ENCODE assay signal across 21 cellular contexts in the genomic region with DNA sequence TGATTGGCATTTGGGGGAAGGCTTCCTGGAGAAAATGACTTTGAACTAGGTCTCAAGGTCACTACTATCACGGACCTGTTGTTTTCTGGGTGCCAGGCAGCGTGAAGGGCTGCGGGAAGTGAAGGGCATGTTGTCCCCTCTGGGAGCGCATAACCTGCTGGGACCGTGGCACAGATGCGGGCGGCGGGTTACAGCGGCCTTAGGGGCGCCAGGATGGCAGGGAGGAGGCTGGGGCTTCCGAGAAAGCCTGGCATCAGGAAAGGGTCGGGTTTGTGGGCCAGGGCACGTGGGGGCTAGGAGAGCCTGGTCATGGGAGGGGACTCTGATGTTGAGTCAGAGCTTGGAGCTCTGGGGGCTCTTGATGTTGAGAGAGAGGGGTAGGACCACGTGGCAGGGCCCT. TPM values are rescaled to one million over a fixed set of nuclear protein-coding genes. Genes with fewer than 3 reads are reported as not detected.
DNase-seq lines count a peak whose midpoint lies in the region; ATAC-seq, FAIRE-seq and TF ChIP-seq lines count a peak whose summit lies in the region.
"Had no signal": no experiment of that assay in that cellular context is flagged by ENCODE, and none has a peak within 500 bp of the region (broad histone marks: within the 10 kb centered on the region; RNA-seq: fewer than 3 reads in every experiment).

No MANE protein-coding gene starts in this region.

- peak overlapping the region; percentile 30 for H3K27ac Mint-ChIP-seq in activated naive CD4-positive, alpha-beta T cell treated with anti-CD3 and anti-CD28 coated beads, Interleukin-2, amount 10 ng/mL, durations not matched to agents 7 days and 5 days
- H3K27ac Mint-ChIP-seq in naive thymus-derived CD8-positive, alpha-beta T cell: peak overlapping the region in 1 of 10 donors; percentile 46

- DNase-seq in activated naive CD4-positive, alpha-beta T cell treated with anti-CD3 and anti-CD28 coated beads, Interleukin-2, amount 10 ng/mL, durations not matched to agents 7 days and 5 days: no peak
- no peak for DNase-seq in activated naive CD4-positive, alpha-beta T cell (lab: John Stamatoyannopoulos, UW)
- DNase-seq in K562 (ENCODE audit: extremely low read depth in 1 of 4, low spot score in 3 of 4) (no peak), retinal pigment epithelial cell (ENCODE audit: low read depth) (peak; percentile 87)
- no peak for DNase-seq in naive thymus-derived CD8-positive, alpha-beta T cell
- no peak for DNase-seq in activated CD8-positive, alpha-beta memory T cell treated with anti-CD3 and anti-CD28 coated beads, Interleukin-2, amount 50 U/mL, for 48 hours
- DNase-seq: AML-193; C1 segment of cervical spinal cord; CD8-positive, alpha-beta memory T cell; GF-D8; NCI-H1092 treated with DMSO at 0.1 percent for 48 hours; NCI-H146; NCI-H2029 treated with DMSO at 0.1 percent for 48 hours; NCI-H226; NCI-H510A treated with DMSO at 0.1 percent for 48 hours; NCI-H748 treated with DMSO at 0.1 percent for 48 hours; PC-9; RPMI8226; SHP77 treated with DMSO at 0.1 percent for 48 hours had no signal

- intact Hi-C loops in K562 (cut with micrococcal nuclease): no loop called here

- CTCF ChIA-PET in activated naive CD4-positive, alpha-beta T cell treated with anti-CD3 and anti-CD28 coated beads, Interleukin-2, amount 10 ng/mL, durations not matched to agents 7 days and 5 days (lab: Charles Lee): no interaction called here
- CTCF ChIA-PET in K562 (lab: Yijun Ruan, JAX; ENCODE audit: low intra/inter-chr PET ratio): no interaction called here

- no peak for TF ChIP-seq POLR2A in K562 (conservative IDR thresholded peaks at IDR 0.05)

- TF ChIP-seq RAD21 in K562 (CRISPR knock-in tag; conservative IDR thresholded peaks at IDR 0.05 in 1 of 2, IDR thresholded peaks at IDR 0.05 in 1 of 2): no peak

- H3K4me3 ChIP-seq in K562 (no peak overlapping the region), retinal pigment epithelial cell (ENCODE audit: low read length) (peak overlapping the region; percentile 28)
- H3K4me3 ChIP-seq: PC-9 had no signal

- H3K79me2 ChIP-seq in K562 (ENCODE audit: control insufficient read depth, insufficient read depth, low read length): peaks cover 51% of the 10 kb centered on the region

- H3K9me1 ChIP-seq in K562 (ENCODE audit: control insufficient read depth, insufficient read depth, low read length): no peaks in the 10 kb centered on the region

- no peak overlapping the region for H3K4me3 Mint-ChIP-seq in activated naive CD4-positive, alpha-beta T cell treated with anti-CD3 and anti-CD28 coated beads, Interleukin-2, amount 10 ng/mL, durations not matched to agents 7 days and 5 days
- no peak overlapping the region for H3K4me3 Mint-ChIP-seq in naive thymus-derived CD8-positive, alpha-beta T cell
- H3K4me3 Mint-ChIP-seq: CD8-positive, alpha-beta memory T cell had no signal

- no peak for ATAC-seq in K562
- ATAC-seq in naive thymus-derived CD8-positive, alpha-beta T cell: no peak

- peak overlapping the region in 1 of 2 experiments; percentile 68; a peak in 1 of 4 replicates for H3K9ac ChIP-seq in K562 (ENCODE audit: insufficient read depth in 1 of 2, low read depth in 2 of 2, low read length in 2 of 2)
- H3K9ac ChIP-seq: KMS-11 had no signal

- BruUV-seq in K562 (replicated peaks; lab: Mats Ljungman, UMichigan): no TSS peak

- POLR2A ChIA-PET in K562 (lab: Yijun Ruan, JAX): interaction anchor here (0.7 to 5.0 kb wide), 4 partner anchors 10 to 36 kb away, joined by 3 to 24 read pairs (median 6); a partner anchor contains a TSS
- POLR2A ChIA-PET in naive thymus-derived CD8-positive, alpha-beta T cell (lab: Charles Lee): interaction anchor here (1.0 kb wide), 1 partner anchor 40 kb away, joined by 3 read pairs; no protein-coding TSS in a partner anchor

- peaks cover 24% of the 10 kb centered on the region for H3K36me3 Mint-ChIP-seq in activated naive CD4-positive, alpha-beta T cell treated with anti-CD3 and anti-CD28 coated beads, Interleukin-2, amount 10 ng/mL, durations not matched to agents 7 days and 5 days
- peaks cover 0 to 43% (median 6%) of the 10 kb centered on the region in 3 donors for H3K36me3 Mint-ChIP-seq in naive thymus-derived CD8-positive, alpha-beta T cell

- no peaks in the 10 kb centered on the region for H3K9me3 Mint-ChIP-seq in activated naive CD4-positive, alpha-beta T cell treated with anti-CD3 and anti-CD28 coated beads, Interleukin-2, amount 10 ng/mL, durations not matched to agents 7 days and 5 days
- H3K9me3 Mint-ChIP-seq in naive thymus-derived CD8-positive, alpha-beta T cell: no peaks in the 10 kb centered on the region
- H3K9me3 Mint-ChIP-seq: CD8-positive, alpha-beta memory T cell had no signal

- H3K9me3 ChIP-seq in K562 (replicated peaks; ENCODE audit: control insufficient read depth, insufficient read depth, low read depth, low read length): no peaks in the 10 kb centered on the region

- peaks cover 7% of the 10 kb centered on the region for H4K20me1 ChIP-seq in K562 (replicated peaks; ENCODE audit: control insufficient read depth, insufficient read depth, low read length)

- in situ Hi-C loops in K562 (cut with MboI): no loop called here

- H3K27me3 ChIP-seq in K562 (ENCODE audit: control insufficient read depth in 2 of 2, insufficient read depth in 2 of 2, low read length in 2 of 2): no peaks in the 10 kb centered on the region

- H3K4me2 ChIP-seq in K562 (ENCODE audit: insufficient read depth, low read length): no peak overlapping the region
- H3K4me2 ChIP-seq: KMS-11, PC-9 had no signal

- TF ChIP-seq CTCF in K562 (IDR thresholded peaks at IDR 0.05 in 2 of 3, conservative IDR thresholded peaks at IDR 0.05 in 1 of 3; ENCODE audit: insufficient read depth in 2 of 3, low read depth in 1 of 3, low read length in 3 of 3): no peak
- no peak for TF ChIP-seq CTCF in retinal pigment epithelial cell (conservative IDR thresholded peaks at IDR 0.05; ENCODE audit: low read depth, low read length)

- no peak for FAIRE-seq in K562 (lab: Jason Lieb, UNC)
- FAIRE-seq: HTR-8/SVneo had no signal

- H3K27ac ChIP-seq in K562 (ENCODE audit: extremely low read depth, low read depth, low read length): no peak overlapping the region
- H3K27ac ChIP-seq: KMS-11, PC-9 had no signal

- TF ChIP-seq EP300 in K562 (IDR thresholded peaks at IDR 0.05; ENCODE audit: low read length): no peak

- H3K36me3 ChIP-seq in K562 (ENCODE audit: control insufficient read depth, insufficient read depth, low read length): peaks cover 82% of the 10 kb centered on the region

- 96% methylated on average over 14 of the region's 14 CpGs for WGBS in K562 (ENCODE audit: insufficient coverage, low coverage, missing lambda C conversion rate)

- H3K27me3 Mint-ChIP-seq in activated naive CD4-positive, alpha-beta T cell treated with anti-CD3 and anti-CD28 coated beads, Interleukin-2, amount 10 ng/mL, durations not matched to agents 7 days and 5 days: no peaks in the 10 kb centered on the region
- H3K27me3 Mint-ChIP-seq in naive thymus-derived CD8-positive, alpha-beta T cell: no peaks in the 10 kb centered on the region
- H3K27me3 Mint-ChIP-seq: CD8-positive, alpha-beta memory T cell had no signal

- peaks cover 15% of the 10 kb centered on the region for H3K4me1 Mint-ChIP-seq in activated naive CD4-positive, alpha-beta T cell treated with anti-CD3 and anti-CD28 coated beads, Interleukin-2, amount 10 ng/mL, durations not matched to agents 7 days and 5 days
- peaks cover 7 to 17% (median 12%) of the 10 kb centered on the region in 4 donors for H3K4me1 Mint-ChIP-seq in naive thymus-derived CD8-positive, alpha-beta T cell

- H2AFZ ChIP-seq in K562 (ENCODE audit: low read depth, low read length): no peak overlapping the region
- H2AFZ ChIP-seq: PC-9 had no signal

- H3K4me1 ChIP-seq in K562 (replicated peaks in 1 of 2; ENCODE audit: control insufficient read depth in 2 of 2, insufficient read depth in 2 of 2, low read length in 2 of 2): peaks cover 29 to 70% of the 10 kb centered on the region in 2 experiments

RNA-seq across cellular contexts. Expression of a gene that starts 6.1 kb away (rescaled TPM):
- 230 and 845 TPM in 2 replicates for total RNA-seq in K562 (2011; cell fraction: chromatin; rRNA removed; ENCODE audit: low replicate concordance)
- total RNA-seq in K562 (2011; cell fraction: nucleolus; rRNA removed): 746 and 756 TPM in 2 replicates
- total RNA-seq in K562 (2011; cell fraction: nucleoplasm; rRNA removed): 367 and 388 TPM in 2 replicates
- total RNA-seq in K562 (2014; rRNA removed) (360 and 417 TPM in 2 replicates), K562 (2014; rRNA removed; fragmentation: Illumina TruSeq; extraction: Trizol) (32.6 and 55.0 TPM in 2 replicates), K562 (2015; rRNA removed; fragmentation: Illumina TruSeq; extraction: Trizol) (130 and 132 TPM in 2 replicates), K562 (2021) (363 and 375 TPM in 2 replicates)
- polyA plus RNA-seq in K562 (2011; rRNA removed) (69.2 and 85.2 TPM in 2 replicates), K562 (2014; fragmentation: Illumina TruSeq; extraction: Trizol) (166 and 212 TPM in 2 replicates), K562 (2014; fragmentation: Nextera tagmentation; extraction: Ambion mirVana) (10 to 100 TPM; 11.4 to 28.8 TPM), K562 (2014; rRNA removed) (306 and 316 TPM in 2 replicates)
- polyA plus RNA-seq in K562 (2011; cell fraction: cytosol; rRNA removed): 68.0 and 147 TPM in 2 replicates
- polyA plus RNA-seq in K562 (2011; cell fraction: nucleus; rRNA removed): 438 and 829 TPM in 2 replicates
- polyA plus RNA-seq in K562 (2012): 243 and 347 TPM in 2 replicates
- polyA minus RNA-seq in K562 (2011; rRNA and poly(A)+ RNA removed): 29.9 and 60.1 TPM in 2 replicates
- 79.9 and 106 TPM in 2 replicates for polyA minus RNA-seq in K562 (2011; cell fraction: cytosol; rRNA and poly(A)+ RNA removed)
- 138 and 143 TPM in 2 replicates for polyA minus RNA-seq in K562 (2011; cell fraction: nucleus; rRNA and poly(A)+ RNA removed)
- total RNA-seq in naive thymus-derived CD8-positive, alpha-beta T cell: 10 to 100 TPM; 52.5 to 60.6 TPM
- polyA plus RNA-seq in naive thymus-derived CD8-positive, alpha-beta T cell: 10 to 100 TPM; 10.1 to 18.0 (median 14.8) TPM

RNA-seq across cellular contexts. Expression of a gene that starts 7.8 kb away (rescaled TPM):
- 19.7 and 25.7 TPM in 2 replicates for total RNA-seq in K562 (2011; cell fraction: chromatin; rRNA removed; ENCODE audit: low replicate concordance)
- total RNA-seq in K562 (2011; cell fraction: nucleolus; rRNA removed): 30.0 and 32.9 TPM in 2 replicates
- 23.7 and 24.5 TPM in 2 replicates for total RNA-seq in K562 (2011; cell fraction: nucleoplasm; rRNA removed)
- total RNA-seq in K562 (2014; rRNA removed) (38.0 and 53.5 TPM in 2 replicates), K562 (2014; rRNA removed; fragmentation: Illumina TruSeq; extraction: Trizol) (11.8 and 20.3 TPM in 2 replicates), K562 (2015; rRNA removed; fragmentation: Illumina TruSeq; extraction: Trizol) (32.2 and 35.8 TPM in 2 replicates), K562 (2021) (25.0 and 25.3 TPM in 2 replicates)
- polyA plus RNA-seq in K562 (2011; rRNA removed) (27.5 and 28.6 TPM in 2 replicates), K562 (2014; fragmentation: Illumina TruSeq; extraction: Trizol) (29.0 and 34.3 TPM in 2 replicates), K562 (2014; fragmentation: Nextera tagmentation; extraction: Ambion mirVana) (10 to 100 TPM in 1 of 2 experiments, 1 to 10 TPM in 1; 3.2 to 18.1 TPM), K562 (2014; rRNA removed) (25.6 and 28.4 TPM in 2 replicates)
- polyA plus RNA-seq in K562 (2011; cell fraction: cytosol; rRNA removed): 47.3 and 82.3 TPM in 2 replicates
- polyA plus RNA-seq in K562 (2011; cell fraction: nucleus; rRNA removed): 35.2 and 43.5 TPM in 2 replicates
- polyA plus RNA-seq in K562 (2012): 36.0 and 38.1 TPM in 2 replicates
- polyA minus RNA-seq in K562 (2011; rRNA and poly(A)+ RNA removed): 25.6 and 37.1 TPM in 2 replicates
- polyA minus RNA-seq in K562 (2011; cell fraction: cytosol; rRNA and poly(A)+ RNA removed): 13.6 and 28.1 TPM in 2 replicates
- 15.5 and 21.0 TPM in 2 replicates for polyA minus RNA-seq in K562 (2011; cell fraction: nucleus; rRNA and poly(A)+ RNA removed)
- total RNA-seq in naive thymus-derived CD8-positive, alpha-beta T cell: 1 to 10 TPM; 4.1 to 6.0 TPM
- 10 to 100 TPM; 10.7 to 13.2 (median 11.7) TPM for polyA plus RNA-seq in naive thymus-derived CD8-positive, alpha-beta T cell

RNA-seq across cellular contexts. Expression of a gene that starts 15.1 kb away (rescaled TPM):
- total RNA-seq in K562 (2011; cell fraction: chromatin; rRNA removed; ENCODE audit: low replicate concordance): 153 and 539 TPM in 2 replicates
- total RNA-seq in K562 (2011; cell fraction: nucleolus; rRNA removed): 501 and 515 TPM in 2 replicates
- 225 and 261 TPM in 2 replicates for total RNA-seq in K562 (2011; cell fraction: nucleoplasm; rRNA removed)
- 114 and 139 TPM in 2 replicates for total RNA-seq in K562 (2014; rRNA removed)
- total RNA-seq in K562 (2014; rRNA removed; fragmentation: Illumina TruSeq; extraction: Trizol): 8.3 and 12.6 TPM in 2 replicates
- 50.3 and 55.4 TPM in 2 replicates for total RNA-seq in K562 (2015; rRNA removed; fragmentation: Illumina TruSeq; extraction: Trizol)
- total RNA-seq in K562 (2021): 106 and 112 TPM in 2 replicates
- polyA plus RNA-seq in K562 (2011; rRNA removed): 48.2 and 69.4 TPM in 2 replicates
- 50.7 and 105 TPM in 2 replicates for polyA plus RNA-seq in K562 (2011; cell fraction: cytosol; rRNA removed)
- polyA plus RNA-seq in K562 (2011; cell fraction: nucleus; rRNA removed): 711 and 1,075 TPM in 2 replicates
- 70.9 and 124 TPM in 2 replicates for polyA plus RNA-seq in K562 (2012)
- 38.2 and 53.4 TPM in 2 replicates for polyA plus RNA-seq in K562 (2014; fragmentation: Illumina TruSeq; extraction: Trizol)
- 1 to 10 TPM in 1 of 2 experiments, under 1 TPM in 1; 0.51 to 2.7 TPM for polyA plus RNA-seq in K562 (2014; fragmentation: Nextera tagmentation; extraction: Ambion mirVana)
- polyA plus RNA-seq in K562 (2014; rRNA removed): 150 and 181 TPM in 2 replicates
- 18.8 and 24.7 TPM in 2 replicates for polyA minus RNA-seq in K562 (2011; rRNA and poly(A)+ RNA removed)
- polyA minus RNA-seq in K562 (2011; cell fraction: cytosol; rRNA and poly(A)+ RNA removed): 22.8 and 23.4 TPM in 2 replicates
- 187 and 189 TPM in 2 replicates for polyA minus RNA-seq in K562 (2011; cell fraction: nucleus; rRNA and poly(A)+ RNA removed)
- 100 to 1,000 TPM; 145 TPM for total RNA-seq in naive thymus-derived CD8-positive, alpha-beta T cell
- polyA plus RNA-seq in naive thymus-derived CD8-positive, alpha-beta T cell: 10 to 100 TPM; 38.8 to 63.6 (median 44.2) TPM

RNA-seq across cellular contexts. Expression of a gene that starts 17.2 kb away (rescaled TPM):
- total RNA-seq in K562 (2011; cell fraction: chromatin; rRNA removed; ENCODE audit: low replicate concordance): 11.1 and 29.9 TPM in 2 replicates
- 11.7 and 12.1 TPM in 2 replicates for total RNA-seq in K562 (2011; cell fraction: nucleolus; rRNA removed)
- total RNA-seq in K562 (2011; cell fraction: nucleoplasm; rRNA removed): 11.4 and 19.2 TPM in 2 replicates
- total RNA-seq in K562 (2014; rRNA removed) (0.32 and 1.5 TPM in 2 replicates), K562 (2014; rRNA removed; fragmentation: Illumina TruSeq; extraction: Trizol) (0.32 and 0.40 TPM in 2 replicates), K562 (2015; rRNA removed; fragmentation: Illumina TruSeq; extraction: Trizol) (0.87 and 0.98 TPM in 2 replicates), K562 (2021) (2.9 and 3.2 TPM in 2 replicates)
- polyA plus RNA-seq in K562 (2011; rRNA removed) (1.3 and 2.7 TPM in 2 replicates), K562 (2014; fragmentation: Illumina TruSeq; extraction: Trizol) (2.4 and 2.7 TPM in 2 replicates), K562 (2014; fragmentation: Nextera tagmentation; extraction: Ambion mirVana) (under 1 TPM; 0.11 to 0.44 TPM), K562 (2014; rRNA removed) (3.3 and 5.0 TPM in 2 replicates)
- polyA plus RNA-seq in K562 (2011; cell fraction: cytosol; rRNA removed): 2.1 and 3.3 TPM in 2 replicates
- polyA plus RNA-seq in K562 (2011; cell fraction: nucleus; rRNA removed): 18.1 and 42.9 TPM in 2 replicates
- polyA plus RNA-seq in K562 (2012): 5.5 and 18.9 TPM in 2 replicates
- polyA minus RNA-seq in K562 (2011; rRNA and poly(A)+ RNA removed): not detected in 2 replicates
- 0.64 and 1.5 TPM in 2 replicates for polyA minus RNA-seq in K562 (2011; cell fraction: cytosol; rRNA and poly(A)+ RNA removed)
- polyA minus RNA-seq in K562 (2011; cell fraction: nucleus; rRNA and poly(A)+ RNA removed): 2.7 and 3.0 TPM in 2 replicates
- 10 to 100 TPM; 13.5 TPM for total RNA-seq in naive thymus-derived CD8-positive, alpha-beta T cell
- not detected for polyA plus RNA-seq in naive thymus-derived CD8-positive, alpha-beta T cell
- polyA plus RNA-seq: CD8-positive, alpha-beta memory T cell had no signal

RNA-seq across cellular contexts. Expression of a gene that starts 17.8 kb away (rescaled TPM):
- 28.8 and 70.7 TPM in 2 replicates for total RNA-seq in K562 (2011; cell fraction: chromatin; rRNA removed; ENCODE audit: low replicate concordance)
- total RNA-seq in K562 (2011; cell fraction: nucleolus; rRNA removed): 113 and 126 TPM in 2 replicates
- 72.2 and 72.4 TPM in 2 replicates for total RNA-seq in K562 (2011; cell fraction: nucleoplasm; rRNA removed)
- total RNA-seq in K562 (2014; rRNA removed) (189 and 255 TPM in 2 replicates), K562 (2014; rRNA removed; fragmentation: Illumina TruSeq; extraction: Trizol) (19.4 and 21.4 TPM in 2 replicates), K562 (2015; rRNA removed; fragmentation: Illumina TruSeq; extraction: Trizol) (86.3 and 97.0 TPM in 2 replicates), K562 (2021) (233 and 241 TPM in 2 replicates)
- polyA plus RNA-seq in K562 (2011; rRNA removed) (38.4 and 59.7 TPM in 2 replicates), K562 (2014; fragmentation: Illumina TruSeq; extraction: Trizol) (74.1 and 210 TPM in 2 replicates), K562 (2014; fragmentation: Nextera tagmentation; extraction: Ambion mirVana) (under 1 TPM; 0.14 to 0.34 TPM), K562 (2014; rRNA removed) (195 and 207 TPM in 2 replicates)
- 86.5 and 297 TPM in 2 replicates for polyA plus RNA-seq in K562 (2011; cell fraction: cytosol; rRNA removed)
- polyA plus RNA-seq in K562 (2011; cell fraction: nucleus; rRNA removed): 123 and 249 TPM in 2 replicates
- 165 and 183 TPM in 2 replicates for polyA plus RNA-seq in K562 (2012)
- polyA minus RNA-seq in K562 (2011; rRNA and poly(A)+ RNA removed): 8.2 and 12.5 TPM in 2 replicates
- polyA minus RNA-seq in K562 (2011; cell fraction: cytosol; rRNA and poly(A)+ RNA removed): 52.4 and 69.4 TPM in 2 replicates
- polyA minus RNA-seq in K562 (2011; cell fraction: nucleus; rRNA and poly(A)+ RNA removed): 18.0 and 20.3 TPM in 2 replicates
- 10 to 100 TPM; 41.8 to 45.6 TPM for total RNA-seq in naive thymus-derived CD8-positive, alpha-beta T cell
- polyA plus RNA-seq in naive thymus-derived CD8-positive, alpha-beta T cell: 10 to 100 TPM; 42.9 to 70.6 (median 49.1) TPM
